ENCODE assay signal across 20 cellular contexts in the genomic region with DNA sequence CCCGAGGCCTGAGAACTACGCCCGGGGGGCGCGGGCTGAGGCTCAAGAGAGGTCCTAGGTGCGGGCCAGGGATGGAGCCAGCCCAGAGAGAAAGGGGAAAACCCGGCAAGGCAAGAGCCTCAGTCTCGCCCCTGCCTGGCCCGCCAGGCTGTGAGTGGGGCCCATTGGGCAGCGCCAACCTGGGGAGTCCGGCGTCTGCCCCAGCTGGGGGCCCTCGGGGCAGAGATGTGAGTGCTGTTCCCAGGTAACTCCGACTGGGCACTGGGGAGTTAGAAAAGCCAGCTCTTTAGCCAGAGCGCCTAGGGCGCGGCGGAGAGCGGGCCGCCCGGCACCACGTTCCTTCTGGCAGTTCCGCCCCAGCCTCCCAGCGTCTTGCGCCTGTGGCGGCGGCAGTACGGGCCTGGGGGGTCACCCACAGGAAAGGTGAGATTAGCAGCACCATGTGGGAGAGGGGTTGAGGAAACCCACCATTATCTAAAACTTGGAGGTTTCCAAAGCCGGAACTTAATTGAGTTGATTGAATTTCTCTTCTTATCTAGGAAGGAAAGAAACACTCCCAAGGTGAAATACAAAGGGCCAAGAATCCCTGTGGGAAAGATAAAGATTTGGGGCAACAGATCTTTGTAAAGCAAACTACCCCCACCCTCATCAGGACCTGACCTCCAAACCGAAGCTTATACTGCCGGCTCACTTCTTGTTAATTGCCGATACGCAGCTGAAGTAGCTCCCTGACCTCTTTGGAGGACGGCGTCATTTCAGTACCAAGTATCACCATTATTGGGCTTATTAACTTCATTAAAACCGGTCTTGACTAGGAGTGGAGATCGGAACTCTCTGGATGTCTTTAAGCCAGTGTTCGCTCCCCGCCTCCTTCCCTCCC. TPM values are rescaled to one million over a fixed set of nuclear protein-coding genes. Genes with fewer than 3 reads are reported as not detected.
A peak's percentile ranks its signal among the peaks of the same experiment; 100 is the strongest.
DNase-seq lines count a peak whose midpoint lies in the region; ATAC-seq and TF ChIP-seq lines count a peak whose summit lies in the region.
"Had no signal": no experiment of that assay in that cellular context is flagged by ENCODE, and none has a peak within 500 bp of the region (broad histone marks: within the 10 kb centered on the region; RNA-seq: fewer than 3 reads in every experiment).

No MANE protein-coding gene starts in this region.

- no peak overlapping the region for H3K27ac Mint-ChIP-seq in MCF 10A (ENCODE audit: low read depth, unreplicated experiment)
- H3K27ac Mint-ChIP-seq in endodermal cell: peak overlapping the region; percentile 76
- no peak overlapping the region for H3K27ac Mint-ChIP-seq in neural progenitor cell
- H3K27ac Mint-ChIP-seq: activated naive CD8-positive, alpha-beta T cell treated with anti-CD3 and anti-CD28 coated beads, Interleukin-2, amount 50 U/mL, for 24 hours had no signal

- H4K20me1 ChIP-seq in neural progenitor cell (ENCODE audit: low read depth): peaks cover 85% of the 10 kb centered on the region

- H3K9ac ChIP-seq in endodermal cell (ENCODE audit: extremely low read depth, low read length, poor library complexity, severe bottlenecking) (peak overlapping the region; percentile 98), neural progenitor cell (no peak overlapping the region)

- H3K27ac ChIP-seq in breast epithelium: no peak overlapping the region
- no peak overlapping the region for H3K27ac ChIP-seq in endodermal cell (ENCODE audit: low read depth, low read length)
- H3K27ac ChIP-seq in neural progenitor cell: peak overlapping the region; percentile 33
- no peak overlapping the region for H3K27ac ChIP-seq in tibial nerve
- H3K27ac ChIP-seq: ovary, RWPE1, upper lobe of left lung had no signal

- H3K36me3 Mint-ChIP-seq in MCF 10A (ENCODE audit: insufficient read depth, unreplicated experiment) (no peaks in the 10 kb centered on the region), endodermal cell (ENCODE audit: low read depth) (peaks cover 36% of the 10 kb centered on the region), neural progenitor cell (peaks cover 21% of the 10 kb centered on the region)

- peak overlapping the region; percentile 97 for H3K4me2 ChIP-seq in neural progenitor cell

- no peaks in the 10 kb centered on the region for H3K4me1 ChIP-seq in breast epithelium
- H3K4me1 ChIP-seq in endodermal cell (ENCODE audit: control insufficient read depth, insufficient read depth, low read length): peaks cover 5% of the 10 kb centered on the region
- H3K4me1 ChIP-seq in neural progenitor cell: peaks cover 96% of the 10 kb centered on the region
- peaks cover 0 to 39% (median 10%) of the 10 kb centered on the region in 4 donors for H3K4me1 ChIP-seq in tibial nerve

- no peak overlapping the region for H2AFZ ChIP-seq in neural progenitor cell (replicated peaks)

- CTCF ChIA-PET in MCF 10A (lab: Yijun Ruan, JAX): interaction anchor here (0.6 kb wide), 2 partner anchors 36 to 70 kb away, joined by 3 read pairs; no protein-coding TSS in a partner anchor

- TF ChIP-seq CTCF in breast epithelium (IDR thresholded peaks at IDR 0.05): no peak
- TF ChIP-seq CTCF in MCF 10A (IDR thresholded peaks at IDR 0.05; ENCODE audit: unreplicated experiment): no peak
- TF ChIP-seq CTCF in endodermal cell (conservative IDR thresholded peaks at IDR 0.05): no peak
- no peak for TF ChIP-seq CTCF in neural progenitor cell (IDR thresholded peaks at IDR 0.05)
- TF ChIP-seq CTCF in tibial nerve (IDR thresholded peaks at IDR 0.05): no peak

- POLR2A ChIA-PET in MCF 10A (lab: Yijun Ruan, JAX): no interaction called here

- BruUV-seq in MCF 10A (replicated peaks; lab: Mats Ljungman, UMichigan): no TSS peak

- TF ChIP-seq EP300 in tibial nerve (IDR thresholded peaks at IDR 0.05): no peak

- TF ChIP-seq POLR2A in breast epithelium (IDR thresholded peaks at IDR 0.05) (no peak), tibial nerve (IDR thresholded peaks at IDR 0.05) (no peak)

- no peaks in the 10 kb centered on the region for H3K36me3 ChIP-seq in breast epithelium
- peaks cover 44% of the 10 kb centered on the region for H3K36me3 ChIP-seq in endodermal cell (ENCODE audit: control insufficient read depth, insufficient read depth, low read length)
- H3K36me3 ChIP-seq in neural progenitor cell: peaks cover 38% of the 10 kb centered on the region
- H3K36me3 ChIP-seq in tibial nerve: no peaks in the 10 kb centered on the region
- H3K36me3 ChIP-seq: ovary, upper lobe of left lung had no signal

- peaks cover 6 to 98% of the 10 kb centered on the region in 2 donors for H3K27me3 ChIP-seq in breast epithelium
- H3K27me3 ChIP-seq in endodermal cell (ENCODE audit: control insufficient read depth, insufficient read depth, low read length, poor library complexity, severe bottlenecking): no peaks in the 10 kb centered on the region
- peaks cover 51% of the 10 kb centered on the region for H3K27me3 ChIP-seq in neural progenitor cell
- peaks cover 0 to 100% of the 10 kb centered on the region in 2 donors for H3K27me3 ChIP-seq in tibial nerve
- H3K27me3 ChIP-seq: ovary had no signal

- H3F3A ChIP-seq in neural progenitor cell (ENCODE audit: low read depth): peaks cover 91% of the 10 kb centered on the region

- no peak for ATAC-seq in HG02981 (IDR thresholded peaks at IDR 0.05; ENCODE audit: unreplicated experiment)
- ATAC-seq: activated naive CD8-positive, alpha-beta T cell treated with anti-CD3 and anti-CD28 coated beads, Interleukin-2, amount 50 U/mL, for 24 hours had no signal

- H3K4me1 Mint-ChIP-seq in MCF 10A (ENCODE audit: insufficient read depth, unreplicated experiment): no peaks in the 10 kb centered on the region
- peaks cover 73% of the 10 kb centered on the region for H3K4me1 Mint-ChIP-seq in endodermal cell
- H3K4me1 Mint-ChIP-seq in neural progenitor cell: peaks cover 61% of the 10 kb centered on the region

- intact Hi-C loops in breast epithelium (cut with DNase I; ENCODE audit: low total_unique reads): no loop called here
- intact Hi-C loops in MCF 10A (cut with micrococcal nuclease): no loop called here

- 2 to 5% methylated on average over 7 to 38 of the region's 39 CpGs for WGBS in endodermal cell (ENCODE audit: insufficient coverage in 1 of 2, insufficient read length in 1 of 2), 2 experiments
- 13 to 15% methylated on average over 26 to 27 of the region's 39 CpGs for whole genome bisulfite sequencing in tibial nerve, 2 donors

- H3K9me3 ChIP-seq in breast epithelium: no peaks in the 10 kb centered on the region
- no peaks in the 10 kb centered on the region for H3K9me3 ChIP-seq in endodermal cell (ENCODE audit: control insufficient read depth, low read length)
- H3K9me3 ChIP-seq in neural progenitor cell (ENCODE audit: low read depth): no peaks in the 10 kb centered on the region
- H3K9me3 ChIP-seq in tibial nerve: peaks cover 0 to 9% (median 0%) of the 10 kb centered on the region in 4 donors
- H3K9me3 ChIP-seq: upper lobe of left lung had no signal

- H3K79me2 ChIP-seq in neural progenitor cell (ENCODE audit: low read depth): peaks cover 47% of the 10 kb centered on the region

- H3K9me3 Mint-ChIP-seq in MCF 10A (ENCODE audit: unreplicated experiment) (no peaks in the 10 kb centered on the region), endodermal cell (no peaks in the 10 kb centered on the region), neural progenitor cell (peaks cover 5% of the 10 kb centered on the region)
- H3K9me3 Mint-ChIP-seq: activated naive CD8-positive, alpha-beta T cell treated with anti-CD3 and anti-CD28 coated beads, Interleukin-2, amount 50 U/mL, for 24 hours had no signal

- no peak for DNase-seq in breast epithelium (ENCODE audit: low spot score in 2 of 2)
- DNase-seq in MCF 10A (ENCODE audit: unreplicated experiment): no peak
- DNase-seq in endodermal cell: peak; percentile 89
- peak; percentile 82 for DNase-seq in neural progenitor cell (ENCODE audit: low spot score)
- no peak for DNase-seq in tibial nerve (ENCODE audit: low spot score in 2 of 2)
- DNase-seq in stimulated activated CD4-positive, alpha-beta T cell treated with anti-CD3 and anti-CD28 coated beads, Interleukin-2, amount 100 ng/mL, for 24 hours: no peak
- DNase-seq in NAMALWA (ENCODE audit: low spot score): no peak
- DNase-seq: 8988T; activated naive CD8-positive, alpha-beta T cell treated with anti-CD3 and anti-CD28 coated beads, Interleukin-2, amount 50 U/mL, for 24 hours; central memory CD4-positive, alpha-beta T cell; effector memory CD4-positive, alpha-beta T cell; hypothalamus; NCI-H226; ovary had no signal

- no peak overlapping the region for H3K4me3 Mint-ChIP-seq in MCF 10A (ENCODE audit: unreplicated experiment)
- H3K4me3 Mint-ChIP-seq in endodermal cell: peak overlapping the region; percentile 86
- H3K4me3 Mint-ChIP-seq in neural progenitor cell: peak overlapping the region; percentile 64
- H3K4me3 Mint-ChIP-seq: activated naive CD8-positive, alpha-beta T cell treated with anti-CD3 and anti-CD28 coated beads, Interleukin-2, amount 50 U/mL, for 24 hours had no signal

- peak overlapping the region in 2 of 3 donors; percentile 30 to 57 for H3K4me3 ChIP-seq in breast epithelium
- peak overlapping the region; percentile 90 for H3K4me3 ChIP-seq in endodermal cell (ENCODE audit: low read length)
- peak overlapping the region; percentile 98 for H3K4me3 ChIP-seq in neural progenitor cell
- peak overlapping the region in 3 of 4 donors; percentile 4 to 41 (median 26) for H3K4me3 ChIP-seq in tibial nerve

- H3K27me3 Mint-ChIP-seq in MCF 10A (ENCODE audit: insufficient read depth, unreplicated experiment) (peaks cover 45% of the 10 kb centered on the region), endodermal cell (ENCODE audit: insufficient read depth) (peaks cover 7% of the 10 kb centered on the region), neural progenitor cell (ENCODE audit: insufficient read depth, low read depth) (peaks cover 57% of the 10 kb centered on the region)

RNA-seq across cellular contexts. Expression of a gene that starts 11.6 kb away (rescaled TPM):
- total RNA-seq in breast epithelium (not detected), MCF 10A (2022) (not detected in 2 replicates), endodermal cell (100 to 1,000 TPM; 321 to 348 TPM), neural progenitor cell (ENCODE audit: low replicate concordance) (453 and 513 TPM in 2 replicates), tibial nerve (not detected)
- 103 TPM for polyA plus RNA-seq in endodermal cell (2013, experiment 1 of 2)
- 110 TPM for polyA plus RNA-seq in endodermal cell (2013, experiment 2 of 2)
- total RNA-seq: HT-29, left lobe of liver, ovary, upper lobe of left lung had no signal
- polyA plus RNA-seq: BJ had no signal

Comparison
In these comparisons a context has a peak if more than half of its experiments do, and no peak if none do; other contexts are left out.
1. DNase-seq: peak in endodermal cell (single experiment) and neural progenitor cell (single experiment); none in breast epithelium (0 of 2), MCF 10A (single experiment), tibial nerve (0 of 2), stimulated activated CD4-positive, alpha-beta T cell treated with anti-CD3 and anti-CD28 coated beads, Interleukin-2, amount 100 ng/mL, for 24 hours (0 of 2) and NAMALWA (single experiment).
2. H3K4me3 ChIP-seq: peak in every context shown above with its lines; median percentile 98 in neural progenitor cell; 90 in endodermal cell; 44 in breast epithelium; 26 in tibial nerve.
3. RNA of a gene that starts 11.6 kb away (total RNA-seq): 453 to 513 TPM in neural progenitor cell and 321 to 348 TPM in endodermal cell; not detected in breast epithelium, not detected in MCF 10A and not detected in tibial nerve; every median in the first group is over 100 times any median in the second.